ENCODE assay signal across 20 cellular contexts in genomic region chr10:125337510-125337909, GRCh38.
DNase-seq lines count a peak whose midpoint lies in the region; ATAC-seq and TF ChIP-seq lines count a peak whose summit lies in the region.
"Had no signal": no experiment of that assay in that cellular context is flagged by ENCODE, and none has a peak within 500 bp of the region (broad histone marks: within the 10 kb centered on the region; RNA-seq: fewer than 3 reads in every experiment).

No MANE protein-coding gene starts in this region.

- no peak overlapping the region for H3K4me2 ChIP-seq in osteoblast (ENCODE audit: insufficient read depth, low read length)
- no peak overlapping the region for H3K4me2 ChIP-seq in hepatocyte

- no peak for ATAC-seq in foreskin keratinocyte
- no peak for ATAC-seq in GM21717 (IDR thresholded peaks at IDR 0.05; ENCODE audit: unreplicated experiment)
- no peak for ATAC-seq in HG02981 (IDR thresholded peaks at IDR 0.05; ENCODE audit: unreplicated experiment)
- ATAC-seq: GM12878 had no signal

- H2AFZ ChIP-seq in osteoblast (ENCODE audit: low read length) (no peak overlapping the region), hepatocyte (no peak overlapping the region)

- no peak overlapping the region for H3K4me3 ChIP-seq in H7 (ENCODE audit: insufficient read depth, low read depth, low read length)
- no peak overlapping the region for H3K4me3 ChIP-seq in WERI-Rb-1 (ENCODE audit: low read depth, low read length)
- no peak overlapping the region for H3K4me3 ChIP-seq in osteoblast (ENCODE audit: insufficient read depth, low read length)
- H3K4me3 ChIP-seq in hepatocyte = no peak overlapping the region
- H3K4me3 ChIP-seq: GM12878 had no signal

- 84% methylated on average over 5 of the region's 5 CpGs for WGBS in hepatocyte (ENCODE audit: low lambda C conversion rate, missing lambda C conversion rate)

- H3K9me3 ChIP-seq in WERI-Rb-1 (ENCODE audit: severe bottlenecking) (no peaks in the 10 kb centered on the region), osteoblast (ENCODE audit: low read depth, low read length) (no peaks in the 10 kb centered on the region), hepatocyte (ENCODE audit: low read depth) (no peaks in the 10 kb centered on the region)

- no peaks in the 10 kb centered on the region for H3K4me1 ChIP-seq in foreskin keratinocyte
- H3K4me1 ChIP-seq in osteoblast (ENCODE audit: insufficient read depth, low read length) = no peaks in the 10 kb centered on the region
- H3K4me1 ChIP-seq in hepatocyte (ENCODE audit: insufficient read depth) = no peaks in the 10 kb centered on the region

- no peaks in the 10 kb centered on the region for H3K9me2 ChIP-seq in hepatocyte (replicated peaks; ENCODE audit: insufficient read depth)

- H3K27me3 ChIP-seq in H7 (ENCODE audit: control insufficient read depth, insufficient read depth, low read length) = no peaks in the 10 kb centered on the region
- no peaks in the 10 kb centered on the region for H3K27me3 ChIP-seq in WERI-Rb-1 (ENCODE audit: insufficient read depth, low read depth, severe bottlenecking)
- H3K27me3 ChIP-seq in foreskin keratinocyte = no peaks in the 10 kb centered on the region
- no peaks in the 10 kb centered on the region for H3K27me3 ChIP-seq in osteoblast (ENCODE audit: insufficient read depth, low read length)
- no peaks in the 10 kb centered on the region for H3K27me3 ChIP-seq in hepatocyte

- DNase-seq in H7 (peak; percentile 37), WERI-Rb-1 (no peak), foreskin keratinocyte (no peak), osteoblast (ENCODE audit: insufficient read length, low spot score, missing footprints) (no peak), hepatocyte (ENCODE audit: low spot score) (no peak), NCI-H82 treated with DMSO at 0.1 percent for 48 hours (lab: John Stamatoyannopoulos, UW; ENCODE audit: unreplicated experiment) (no peak)
- DNase-seq: CD4-positive, alpha-beta memory T cell; DND-41; GDM1; NCI-H1105 treated with DMSO at 0.1 percent for 48 hours; NCI-H187; NCI-H345; NCI-H526 treated with DMSO at 0.1 percent for 48 hours; OCI-M1; RPMI8226; SIG-M5 had no signal

- TF ChIP-seq CTCF in WERI-Rb-1 (IDR thresholded peaks at IDR 0.05; ENCODE audit: low read depth, low read length) = 0 out of 2 replicates have a peak, but pooled peaks have one; percentile 17
- TF ChIP-seq CTCF in foreskin keratinocyte (conservative IDR thresholded peaks at IDR 0.05) = peak; percentile 10
- TF ChIP-seq CTCF in osteoblast (IDR thresholded peaks at IDR 0.05; ENCODE audit: extremely low read depth, low read depth, low read length) = peak; percentile 8
- no peak for TF ChIP-seq CTCF in hepatocyte (IDR thresholded peaks at IDR 0.05; ENCODE audit: poor library complexity)

- H4K20me1 ChIP-seq in osteoblast (ENCODE audit: insufficient read depth, low read length) (peaks cover 2% of the 10 kb centered on the region), hepatocyte (ENCODE audit: insufficient read depth, poor library complexity, severe bottlenecking) (no peaks in the 10 kb centered on the region)

- H3K36me3 ChIP-seq in H7 (replicated peaks; ENCODE audit: control insufficient read depth, insufficient read depth, low read length) = no peaks in the 10 kb centered on the region
- no peaks in the 10 kb centered on the region for H3K36me3 ChIP-seq in WERI-Rb-1
- no peaks in the 10 kb centered on the region for H3K36me3 ChIP-seq in osteoblast (ENCODE audit: insufficient read depth, low read length)
- no peaks in the 10 kb centered on the region for H3K36me3 ChIP-seq in hepatocyte (replicated peaks; ENCODE audit: insufficient read depth, low read depth)

- H3K79me2 ChIP-seq in osteoblast (ENCODE audit: insufficient read depth, low read length) = no peaks in the 10 kb centered on the region
- no peaks in the 10 kb centered on the region for H3K79me2 ChIP-seq in hepatocyte

- H3K27ac ChIP-seq in WERI-Rb-1 (no peak overlapping the region), foreskin keratinocyte (no peak overlapping the region), osteoblast (ENCODE audit: low read depth, low read length) (no peak overlapping the region), hepatocyte (no peak overlapping the region)
- H3K27ac ChIP-seq: HL-60 had no signal
